ENCODE assay signal across 17 cellular contexts in the genomic region with DNA sequence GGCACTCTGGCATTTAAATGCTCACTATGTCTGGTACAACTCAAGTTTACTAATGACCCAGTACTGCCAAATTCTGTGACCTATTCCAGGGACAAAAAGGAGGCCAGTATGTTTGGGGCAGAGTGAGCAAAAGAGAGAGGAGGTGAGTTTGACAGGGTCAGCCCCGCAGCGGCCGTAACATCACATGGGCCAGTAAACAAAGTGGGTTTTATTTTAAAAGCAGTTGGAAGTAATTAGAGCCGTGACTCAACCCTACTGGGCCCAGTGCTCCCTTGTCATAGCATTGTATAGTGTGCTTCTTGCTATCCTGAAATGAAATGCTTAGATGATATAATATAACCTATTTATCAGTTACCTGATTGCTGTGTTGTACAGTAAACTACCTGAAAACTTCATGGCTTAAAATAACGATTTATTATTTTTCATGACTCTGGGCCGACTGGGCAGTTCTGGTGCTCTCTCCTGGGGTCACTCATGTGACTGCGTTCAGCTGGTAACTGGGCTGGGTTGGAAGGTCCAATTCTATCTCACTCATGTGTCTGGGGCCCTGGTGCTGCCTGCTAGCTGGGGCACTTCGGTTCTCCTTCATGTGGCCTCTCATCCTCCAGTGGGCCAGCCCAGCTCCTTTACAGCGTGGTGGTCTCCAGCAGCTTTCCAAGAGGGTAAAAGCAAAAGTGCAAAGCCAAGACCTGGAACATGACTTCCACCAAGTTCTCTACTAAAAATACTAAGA. TPM values are rescaled to one million over a fixed set of nuclear protein-coding genes. Genes with fewer than 3 reads are reported as not detected.
A peak's percentile ranks its signal among the peaks of the same experiment; 100 is the strongest.
DNase-seq lines count a peak whose midpoint lies in the region; ATAC-seq and TF ChIP-seq lines count a peak whose summit lies in the region.
"Had no signal": no experiment of that assay in that cellular context is flagged by ENCODE, and none has a peak within 500 bp of the region (broad histone marks: within the 10 kb centered on the region; RNA-seq: fewer than 3 reads in every experiment).

No MANE protein-coding gene starts in this region.

- no peak overlapping the region for H3K9ac ChIP-seq in neural progenitor cell
- H3K9ac ChIP-seq: BLaER1 had no signal

- H3K36me3 ChIP-seq in BJ (ENCODE audit: control insufficient read depth, insufficient read depth, low read length) (no peaks in the 10 kb centered on the region), neural progenitor cell (no peaks in the 10 kb centered on the region)
- no peaks in the 10 kb centered on the region for H3K36me3 ChIP-seq in effector memory CD4-positive, alpha-beta T cell (ENCODE audit: control insufficient read depth, insufficient read depth, low read length)
- H3K36me3 ChIP-seq: BLaER1, Peyer's patch, suprapubic skin had no signal

- H3K9me3 Mint-ChIP-seq in neural progenitor cell = no peaks in the 10 kb centered on the region
- H3K9me3 Mint-ChIP-seq: immature natural killer cell had no signal

- no peak for ATAC-seq in GM21360 (IDR thresholded peaks at IDR 0.05; ENCODE audit: unreplicated experiment)
- ATAC-seq: T-helper 17 cell had no signal

- H3K4me3 ChIP-seq in BJ (ENCODE audit: low read depth, low read length) (no peak overlapping the region), neural progenitor cell (no peak overlapping the region)
- H3K4me3 ChIP-seq in effector memory CD4-positive, alpha-beta T cell (ENCODE audit: insufficient read depth, low read depth, low read length, poor library complexity, severe bottlenecking) = no peak overlapping the region
- H3K4me3 ChIP-seq: BLaER1, Peyer's patch, suprapubic skin had no signal

- peaks cover 80% of the 10 kb centered on the region for H3K4me1 Mint-ChIP-seq in neural progenitor cell
- H3K4me1 Mint-ChIP-seq: immature natural killer cell, T-helper 17 cell had no signal

- peaks cover 4% of the 10 kb centered on the region for H3K27me3 Mint-ChIP-seq in neural progenitor cell (ENCODE audit: insufficient read depth, low read depth)

- no peak overlapping the region for H3K4me2 ChIP-seq in neural progenitor cell
- H3K4me2 ChIP-seq: BLaER1 had no signal

- POLR2A ChIA-PET in BJ (lab: Charles Lee) = no interaction called here

- no peaks in the 10 kb centered on the region for H3K79me2 ChIP-seq in neural progenitor cell (ENCODE audit: low read depth)

- peak overlapping the region; percentile 76 for H3K4me3 Mint-ChIP-seq in neural progenitor cell
- H3K4me3 Mint-ChIP-seq: immature natural killer cell, T-helper 17 cell had no signal

- CTCF ChIA-PET in BJ (lab: Yijun Ruan, JAX) = interaction anchor here (0.7 kb wide), 1 partner anchor 11 kb away, joined by 3 read pairs; no protein-coding TSS in a partner anchor

- TF ChIP-seq CTCF in BJ (IDR thresholded peaks at IDR 0.05; ENCODE audit: insufficient read depth, low read depth, low read length) (no peak), neural progenitor cell (IDR thresholded peaks at IDR 0.05) (no peak)

- no peak overlapping the region for H2AFZ ChIP-seq in neural progenitor cell (replicated peaks)

- peak; percentile 13 for DNase-seq in BJ (ENCODE audit: low read depth)
- DNase-seq in RPMI7951 (ENCODE audit: low read depth) = peak; percentile 64
- peak; percentile 37 for DNase-seq in dermis blood vessel endothelial cell
- no peak for DNase-seq in neural progenitor cell (ENCODE audit: low spot score)
- DNase-seq in effector memory CD4-positive, alpha-beta T cell = no peak
- DNase-seq in HK-2 (ENCODE audit: unreplicated experiment) = no peak
- no peak for DNase-seq in NCI-H774 (lab: John Stamatoyannopoulos, UW)
- DNase-seq: activated CD4-positive, alpha-beta T cell treated with anti-CD3 and anti-CD28 coated beads for 4 hours; activated CD8-positive, alpha-beta memory T cell treated with anti-CD3 and anti-CD28 coated beads, Interleukin-2, amount 50 U/mL, for 48 hours; immature natural killer cell; NCI-H82; Peyer's patch; retina; T-helper 17 cell had no signal

- H3K36me3 Mint-ChIP-seq in neural progenitor cell = peaks cover 4% of the 10 kb centered on the region
- H3K36me3 Mint-ChIP-seq: immature natural killer cell had no signal

- no peaks in the 10 kb centered on the region for H3K9me3 ChIP-seq in neural progenitor cell (ENCODE audit: low read depth)
- no peaks in the 10 kb centered on the region for H3K9me3 ChIP-seq in effector memory CD4-positive, alpha-beta T cell (ENCODE audit: control insufficient read depth, low read length)
- H3K9me3 ChIP-seq: BLaER1, Peyer's patch, suprapubic skin had no signal

- H3F3A ChIP-seq in neural progenitor cell (ENCODE audit: low read depth) = peaks cover 39% of the 10 kb centered on the region

- H3K27ac ChIP-seq in neural progenitor cell = no peak overlapping the region
- H3K27ac ChIP-seq in effector memory CD4-positive, alpha-beta T cell (ENCODE audit: insufficient read depth, low read length, poor library complexity, severe bottlenecking) = no peak overlapping the region
- H3K27ac ChIP-seq: BLaER1, Peyer's patch, suprapubic skin had no signal

- H3K27me3 ChIP-seq in BJ (ENCODE audit: control insufficient read depth, insufficient read depth, low read length) (no peaks in the 10 kb centered on the region), neural progenitor cell (no peaks in the 10 kb centered on the region)
- H3K27me3 ChIP-seq in effector memory CD4-positive, alpha-beta T cell (replicated peaks; ENCODE audit: control insufficient read depth, insufficient read depth, low read length, poor library complexity, severe bottlenecking) = no peaks in the 10 kb centered on the region
- H3K27me3 ChIP-seq: BLaER1, Peyer's patch, suprapubic skin had no signal

- peaks cover 50% of the 10 kb centered on the region for H3K4me1 ChIP-seq in neural progenitor cell
- no peaks in the 10 kb centered on the region for H3K4me1 ChIP-seq in effector memory CD4-positive, alpha-beta T cell (ENCODE audit: control insufficient read depth, insufficient read depth, low read length, poor library complexity, severe bottlenecking)
- H3K4me1 ChIP-seq: BLaER1 had no signal

- H4K20me1 ChIP-seq in neural progenitor cell (ENCODE audit: low read depth) = peaks cover 34% of the 10 kb centered on the region
- H4K20me1 ChIP-seq: BLaER1 had no signal

- H3K27ac Mint-ChIP-seq in neural progenitor cell = peak overlapping the region; percentile 97
- H3K27ac Mint-ChIP-seq: immature natural killer cell, T-helper 17 cell had no signal

RNA-seq across cellular contexts. Expression of a gene that starts 27.4 kb away (rescaled TPM):
- 4.5 and 6.0 TPM in 2 replicates for polyA plus RNA-seq in BJ (2011; rRNA removed)
- 2.8 and 5.6 TPM in 2 replicates for polyA minus RNA-seq in BJ (2011; rRNA and poly(A)+ RNA removed)
- total RNA-seq in RPMI7951 (2014; rRNA removed; shearing (Covaris generic)) = 4.7 and 15.3 TPM in 2 replicates
- 10.5 and 16.7 TPM in 2 replicates for total RNA-seq in dermis blood vessel endothelial cell
- total RNA-seq in neural progenitor cell (ENCODE audit: low replicate concordance) = 22.1 and 25.3 TPM in 2 replicates

RNA-seq across cellular contexts. Expression of a gene that starts 27.4 kb away (rescaled TPM):
- 5.0 and 6.8 TPM in 2 replicates for polyA plus RNA-seq in BJ (2011; rRNA removed)
- 3.6 and 3.8 TPM in 2 replicates for polyA minus RNA-seq in BJ (2011; rRNA and poly(A)+ RNA removed)
- total RNA-seq in RPMI7951 (2014; rRNA removed; shearing (Covaris generic)) = 9.6 and 11.3 TPM in 2 replicates
- total RNA-seq in dermis blood vessel endothelial cell = 15.8 and 16.3 TPM in 2 replicates
- total RNA-seq in neural progenitor cell (ENCODE audit: low replicate concordance) = 126 and 130 TPM in 2 replicates

Comparison
In these comparisons a context has a peak if more than half of its experiments do, and no peak if none do; other contexts are left out.
1. DNase-seq: peak in BJ (single experiment), RPMI7951 (single experiment) and dermis blood vessel endothelial cell (single experiment); none in neural progenitor cell (single experiment), effector memory CD4-positive, alpha-beta T cell (0 of 3), HK-2 (single experiment) and NCI-H774 (single experiment).